In the genomic region with DNA sequence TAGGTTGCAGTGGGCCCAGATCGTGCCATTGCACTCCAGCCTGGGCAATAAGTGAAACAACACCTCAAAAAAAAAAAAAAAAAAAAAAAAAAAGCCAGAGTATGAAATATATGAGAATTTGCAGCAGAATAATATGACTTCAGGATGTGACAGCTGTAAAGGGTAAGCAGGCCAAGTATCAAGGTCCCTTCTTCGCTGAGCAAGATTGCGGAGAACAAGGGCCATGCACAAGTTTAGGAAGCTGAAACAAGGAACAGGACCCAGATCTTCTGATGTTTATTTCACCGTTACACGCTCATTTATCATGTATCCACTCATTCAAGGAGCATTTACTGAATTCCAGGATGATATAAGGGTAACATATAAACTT, we compare ENCODE assay signal across 8 cellular contexts. TPM values are rescaled to one million over a fixed set of nuclear protein-coding genes. Genes with fewer than 3 reads are reported as not detected.
DNase-seq lines count a peak whose midpoint lies in the region; FAIRE-seq and TF ChIP-seq lines count a peak whose summit lies in the region.

No MANE protein-coding gene starts in this region.

- peak overlapping the region; percentile 95 for H3K4me3 ChIP-seq in SJCRH30
- peak overlapping the region; percentile 60 to 99 (median 88) for H3K4me3 ChIP-seq in esophagus squamous epithelium
- H3K4me3 ChIP-seq in retinal pigment epithelial cell (ENCODE audit: low read length), result peak overlapping the region; percentile 60

- H3K4me1 ChIP-seq in SJCRH30, result peaks cover 2% of the 10 kb centered on the region; the same call in 1 of the 2 replicates
- H3K4me1 ChIP-seq in esophagus squamous epithelium, result peaks cover 29 to 60% (median 35%) of the 10 kb centered on the region in 3 donors

- TF ChIP-seq POLR2A in esophagus squamous epithelium (IDR thresholded peaks at IDR 0.05), result no peak

- H3K9me3 ChIP-seq in SJCRH30 (replicated peaks) (no peaks in the 10 kb centered on the region), esophagus squamous epithelium (no peaks in the 10 kb centered on the region)

- intact Hi-C loops in esophagus squamous epithelium (cut with DNase I), result no loop called here

- H3K27ac ChIP-seq in SJCRH30, result no peak overlapping the region
- peak overlapping the region; percentile 93 to 98 (median 94) for H3K27ac ChIP-seq in esophagus squamous epithelium

- peak; percentile 44 for FAIRE-seq in GM19239 (lab: Jason Lieb, UNC)

- H3K36me3 ChIP-seq in SJCRH30 (no peaks in the 10 kb centered on the region), esophagus squamous epithelium (peaks cover 0 to 8% (median 0%) of the 10 kb centered on the region in 3 donors)

- in situ Hi-C loops in GM13977 (cut with MboI; ENCODE audit: low pct_unique_long_range_greater_than_20kb, low sequenced_read_pairs, unreplicated experiment), result no loop called here

- WGBS in esophagus squamous epithelium, 2 donors, result 26 to 35% methylated on average over 5 of the region's 5 CpGs

- no peak for DNase-seq in GM19239 (ENCODE audit: insufficient read length, low spot score)
- no peak for DNase-seq in SJCRH30
- DNase-seq in esophagus squamous epithelium (lab: John Stamatoyannopoulos, UW), result no peak
- DNase-seq in retinal pigment epithelial cell (ENCODE audit: low read depth), result no peak
- DNase-seq in GM13977 (ENCODE audit: low spot score), result no peak
- DNase-seq in activated CD4-positive, CD25-positive, alpha-beta regulatory T cell (lab: John Stamatoyannopoulos, UW), result no peak
- no peak for DNase-seq in NCI-H1105 (lab: John Stamatoyannopoulos, UW)
- no peak for DNase-seq in stimulated activated CD8-positive, alpha-beta memory T cell treated with anti-CD3 and anti-CD28 coated beads, Interleukin-4, amount 100 ng/mL, for 48 hours

- H3K27me3 ChIP-seq in SJCRH30 (no peaks in the 10 kb centered on the region), esophagus squamous epithelium (no peaks in the 10 kb centered on the region)

- TF ChIP-seq CTCF in esophagus squamous epithelium (IDR thresholded peaks at IDR 0.05) (no peak), retinal pigment epithelial cell (conservative IDR thresholded peaks at IDR 0.05; ENCODE audit: low read depth, low read length) (no peak), GM13977 (IDR thresholded peaks at IDR 0.05; ENCODE audit: extremely low read depth, insufficient read depth, missing control alignments) (no peak)

RNA-seq across cellular contexts. Expression of gene FOXJ2, which starts 0.7 kb away (rescaled TPM):
- 8.0 and 8.3 TPM in 2 replicates for total RNA-seq in SJCRH30 (2014; rRNA removed; shearing (Covaris generic))
- total RNA-seq in esophagus squamous epithelium, result 10 to 100 TPM in 1 of 4 donors, 1 to 10 TPM in 3; 5.9 to 11.8 (median 7.7) TPM

RNA-seq across cellular contexts. Expression of gene C3AR1, which starts 34.3 kb away (rescaled TPM):
- total RNA-seq in SJCRH30 (2014; rRNA removed; shearing (Covaris generic)), result 0.06 and 0.08 TPM in 2 replicates
- total RNA-seq in esophagus squamous epithelium, result 1 to 10 TPM in 3 of 4 donors, under 1 TPM in 1; 0.15 to 9.5 (median 4.7) TPM

RNA-seq across cellular contexts. Expression of gene NECAP1, which starts 50.2 kb away (rescaled TPM):
- total RNA-seq in SJCRH30 (2014; rRNA removed; shearing (Covaris generic)), result 27.9 and 34.8 TPM in 2 replicates
- total RNA-seq in esophagus squamous epithelium, result 10 to 100 TPM; 18.8 to 27.3 (median 23.5) TPM
